ENCODE assay signal across 13 cellular contexts in the genomic region with DNA sequence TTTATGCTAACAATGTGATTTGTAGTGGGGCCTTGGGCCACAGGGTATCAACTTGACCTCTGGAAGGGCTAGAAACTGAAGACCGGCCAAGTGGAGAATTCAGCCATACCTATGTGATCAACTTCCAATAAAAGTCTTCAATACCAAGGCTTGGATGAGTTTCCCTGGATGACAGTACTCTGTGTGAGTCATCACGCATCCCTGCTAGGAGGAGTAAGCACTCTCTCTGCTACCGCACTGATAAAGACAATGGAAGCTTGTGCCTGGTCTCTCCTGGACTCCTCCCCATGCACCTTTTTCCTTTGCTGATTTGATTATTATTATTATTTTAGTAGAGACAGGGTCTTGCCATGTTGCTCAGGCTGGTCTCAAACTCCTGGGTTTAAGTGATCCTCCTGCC. TPM values are rescaled to one million over a fixed set of nuclear protein-coding genes. Genes with fewer than 3 reads are reported as not detected.
DNase-seq lines count a peak whose midpoint lies in the region; ATAC-seq, FAIRE-seq and TF ChIP-seq lines count a peak whose summit lies in the region.
"Had no signal": no experiment of that assay in that cellular context is flagged by ENCODE, and none has a peak within 500 bp of the region (broad histone marks: within the 10 kb centered on the region; RNA-seq: fewer than 3 reads in every experiment).

No MANE protein-coding gene starts in this region.

- no peak overlapping the region for H3K27ac ChIP-seq in breast epithelium
- H3K27ac ChIP-seq: 22Rv1, BLaER1 had no signal

- no peaks in the 10 kb centered on the region for H3K36me3 Mint-ChIP-seq in MCF 10A (ENCODE audit: insufficient read depth, unreplicated experiment)
- H3K36me3 Mint-ChIP-seq: CD8-positive, alpha-beta memory T cell had no signal

- ATAC-seq in mucosa of descending colon: no peak
- ATAC-seq: HCT116 had no signal

- H3K4me3 Mint-ChIP-seq in MCF 10A (ENCODE audit: unreplicated experiment): no peak overlapping the region
- H3K4me3 Mint-ChIP-seq: CD8-positive, alpha-beta memory T cell had no signal

- DNase-seq in MCF 10A (ENCODE audit: unreplicated experiment) (peak; percentile 17), breast epithelium (ENCODE audit: low spot score in 2 of 2) (no peak), epithelial cell of esophagus (ENCODE audit: low read depth) (peak; percentile 47), islet precursor cell (peak; percentile 66), urothelium cell line (ENCODE audit: low spot score) (peak; percentile 14), mucosa of descending colon (no peak), NCI-H82 treated with DMSO at 0.1 percent for 48 hours (lab: John Stamatoyannopoulos, UW; ENCODE audit: unreplicated experiment) (no peak), RCC 7860 (ENCODE audit: low spot score) (no peak)
- DNase-seq: Caco-2; CD8-positive, alpha-beta memory T cell had no signal

- H3K4me1 ChIP-seq in breast epithelium (no peaks in the 10 kb centered on the region), mucosa of descending colon (ENCODE audit: low read depth) (no peaks in the 10 kb centered on the region)
- H3K4me1 ChIP-seq: Caco-2 had no signal

- H3K9me3 ChIP-seq in breast epithelium (no peaks in the 10 kb centered on the region), mucosa of descending colon (no peaks in the 10 kb centered on the region)
- H3K9me3 ChIP-seq: BLaER1, Caco-2 had no signal

- no peak for FAIRE-seq in urothelium cell line (lab: Jason Lieb, UNC)
- no peak for FAIRE-seq in RCC 7860 (lab: Jason Lieb, UNC)

- TF ChIP-seq POLR2A in breast epithelium (IDR thresholded peaks at IDR 0.05): no peak

- no peaks in the 10 kb centered on the region for H3K9me3 Mint-ChIP-seq in MCF 10A (ENCODE audit: unreplicated experiment)

- BruUV-seq in MCF 10A (replicated peaks; lab: Mats Ljungman, UMichigan): no TSS peak

- no peaks in the 10 kb centered on the region for H3K4me1 Mint-ChIP-seq in MCF 10A (ENCODE audit: insufficient read depth, unreplicated experiment)
- H3K4me1 Mint-ChIP-seq: CD8-positive, alpha-beta memory T cell had no signal

- intact Hi-C loops in MCF 10A (cut with micrococcal nuclease): no loop called here
- intact Hi-C loops in breast epithelium (cut with DNase I; ENCODE audit: low total_unique reads): no loop called here
- intact Hi-C loops in mucosa of descending colon (cut with DNase I, micrococcal nuclease): no loop called here

- no peaks in the 10 kb centered on the region for H3K27me3 ChIP-seq in breast epithelium
- H3K27me3 ChIP-seq: BLaER1 had no signal

- no peaks in the 10 kb centered on the region for H3K27me3 Mint-ChIP-seq in MCF 10A (ENCODE audit: insufficient read depth, unreplicated experiment)

- CTCF ChIA-PET in MCF 10A (lab: Yijun Ruan, JAX): interaction anchor here (0.8 kb wide), 1 partner anchor 343 kb away, joined by 3 read pairs; no protein-coding TSS in a partner anchor

- no peak overlapping the region for H3K27ac Mint-ChIP-seq in MCF 10A (ENCODE audit: low read depth, unreplicated experiment)
- H3K27ac Mint-ChIP-seq: CD8-positive, alpha-beta memory T cell had no signal

- TF ChIP-seq CTCF in MCF 10A (IDR thresholded peaks at IDR 0.05; ENCODE audit: unreplicated experiment) (no peak), breast epithelium (IDR thresholded peaks at IDR 0.05) (no peak), epithelial cell of esophagus (IDR thresholded peaks at IDR 0.05; ENCODE audit: insufficient read depth, low read depth, low read length, missing control alignments) (no peak), mucosa of descending colon (IDR thresholded peaks at IDR 0.05) (no peak)

- POLR2A ChIA-PET in MCF 10A (lab: Yijun Ruan, JAX): no interaction called here

- H3K4me3 ChIP-seq in breast epithelium (no peak overlapping the region), epithelial cell of esophagus (ENCODE audit: low read length) (no peak overlapping the region), mucosa of descending colon (no peak overlapping the region)
- H3K4me3 ChIP-seq: BLaER1 had no signal

- H3K36me3 ChIP-seq in breast epithelium: no peaks in the 10 kb centered on the region
- no peaks in the 10 kb centered on the region for H3K36me3 ChIP-seq in mucosa of descending colon (ENCODE audit: low read depth)
- H3K36me3 ChIP-seq: BLaER1 had no signal

RNA-seq across cellular contexts. Expression of a gene that starts 58.1 kb away (rescaled TPM):
- total RNA-seq in MCF 10A (2022): 7.8 and 18.7 TPM in 2 replicates
- total RNA-seq in breast epithelium: under 1 TPM in 1 of 3 donors, not detected in 2; 0.48 TPM
- 1 to 10 TPM; 1.0 to 7.2 (median 1.0) TPM for total RNA-seq in mucosa of descending colon

Comparison
In these comparisons a context has a peak if more than half of its experiments do, and no peak if none do; other contexts are left out.
1. DNase-seq: peak in MCF 10A (single experiment), epithelial cell of esophagus (single experiment), islet precursor cell (single experiment) and urothelium cell line (single experiment); none in breast epithelium (0 of 2), mucosa of descending colon (0 of 3), NCI-H82 treated with DMSO at 0.1 percent for 48 hours (single experiment) and RCC 7860 (single experiment).